Comparison of ENCODE assay signal across 1 cellular context in genomic region chr1:150560011-150560438, GRCh38.
TF ChIP-seq lines count a peak whose summit lies in the region.

No MANE protein-coding gene starts in this region.

TF ChIP-seq in GM23338, 12 proteins besides CTCF, POLR2A, EP300 and RAD21 (continued from another document):
- TF ChIP-seq POLR2AphosphoS5 (IDR thresholded peaks at IDR 0.05; ENCODE audit: low read depth) (no peak), CREB1 (CRISPR knock-in tag; IDR thresholded peaks at IDR 0.05; ENCODE audit: low read depth) (no peak), JUNB (IDR thresholded peaks at IDR 0.05; ENCODE audit: unreplicated experiment) (no peak), STAT1 (IDR thresholded peaks at IDR 0.05; ENCODE audit: unreplicated experiment) (no peak), NANOG (IDR thresholded peaks at IDR 0.05; ENCODE audit: borderline replicate concordance) (no peak)
- TF ChIP-seq, protein P1, sequence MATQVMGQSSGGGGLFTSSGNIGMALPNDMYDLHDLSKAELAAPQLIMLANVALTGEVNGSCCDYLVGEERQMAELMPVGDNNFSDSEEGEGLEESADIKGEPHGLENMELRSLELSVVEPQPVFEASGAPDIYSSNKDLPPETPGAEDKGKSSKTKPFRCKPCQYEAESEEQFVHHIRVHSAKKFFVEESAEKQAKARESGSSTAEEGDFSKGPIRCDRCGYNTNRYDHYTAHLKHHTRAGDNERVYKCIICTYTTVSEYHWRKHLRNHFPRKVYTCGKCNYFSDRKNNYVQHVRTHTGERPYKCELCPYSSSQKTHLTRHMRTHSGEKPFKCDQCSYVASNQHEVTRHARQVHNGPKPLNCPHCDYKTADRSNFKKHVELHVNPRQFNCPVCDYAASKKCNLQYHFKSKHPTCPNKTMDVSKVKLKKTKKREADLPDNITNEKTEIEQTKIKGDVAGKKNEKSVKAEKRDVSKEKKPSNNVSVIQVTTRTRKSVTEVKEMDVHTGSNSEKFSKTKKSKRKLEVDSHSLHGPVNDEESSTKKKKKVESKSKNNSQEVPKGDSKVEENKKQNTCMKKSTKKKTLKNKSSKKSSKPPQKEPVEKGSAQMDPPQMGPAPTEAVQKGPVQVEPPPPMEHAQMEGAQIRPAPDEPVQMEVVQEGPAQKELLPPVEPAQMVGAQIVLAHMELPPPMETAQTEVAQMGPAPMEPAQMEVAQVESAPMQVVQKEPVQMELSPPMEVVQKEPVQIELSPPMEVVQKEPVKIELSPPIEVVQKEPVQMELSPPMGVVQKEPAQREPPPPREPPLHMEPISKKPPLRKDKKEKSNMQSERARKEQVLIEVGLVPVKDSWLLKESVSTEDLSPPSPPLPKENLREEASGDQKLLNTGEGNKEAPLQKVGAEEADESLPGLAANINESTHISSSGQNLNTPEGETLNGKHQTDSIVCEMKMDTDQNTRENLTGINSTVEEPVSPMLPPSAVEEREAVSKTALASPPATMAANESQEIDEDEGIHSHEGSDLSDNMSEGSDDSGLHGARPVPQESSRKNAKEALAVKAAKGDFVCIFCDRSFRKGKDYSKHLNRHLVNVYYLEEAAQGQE (IDR thresholded peaks at IDR 0.05; ENCODE audit: unreplicated experiment): no peak
- TF ChIP-seq, protein P2, sequence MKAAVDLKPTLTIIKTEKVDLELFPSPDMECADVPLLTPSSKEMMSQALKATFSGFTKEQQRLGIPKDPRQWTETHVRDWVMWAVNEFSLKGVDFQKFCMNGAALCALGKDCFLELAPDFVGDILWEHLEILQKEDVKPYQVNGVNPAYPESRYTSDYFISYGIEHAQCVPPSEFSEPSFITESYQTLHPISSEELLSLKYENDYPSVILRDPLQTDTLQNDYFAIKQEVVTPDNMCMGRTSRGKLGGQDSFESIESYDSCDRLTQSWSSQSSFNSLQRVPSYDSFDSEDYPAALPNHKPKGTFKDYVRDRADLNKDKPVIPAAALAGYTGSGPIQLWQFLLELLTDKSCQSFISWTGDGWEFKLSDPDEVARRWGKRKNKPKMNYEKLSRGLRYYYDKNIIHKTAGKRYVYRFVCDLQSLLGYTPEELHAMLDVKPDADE (IDR thresholded peaks at IDR 0.05): no peak
